1 cellular context compared by ENCODE assay signal in the genomic region with DNA sequence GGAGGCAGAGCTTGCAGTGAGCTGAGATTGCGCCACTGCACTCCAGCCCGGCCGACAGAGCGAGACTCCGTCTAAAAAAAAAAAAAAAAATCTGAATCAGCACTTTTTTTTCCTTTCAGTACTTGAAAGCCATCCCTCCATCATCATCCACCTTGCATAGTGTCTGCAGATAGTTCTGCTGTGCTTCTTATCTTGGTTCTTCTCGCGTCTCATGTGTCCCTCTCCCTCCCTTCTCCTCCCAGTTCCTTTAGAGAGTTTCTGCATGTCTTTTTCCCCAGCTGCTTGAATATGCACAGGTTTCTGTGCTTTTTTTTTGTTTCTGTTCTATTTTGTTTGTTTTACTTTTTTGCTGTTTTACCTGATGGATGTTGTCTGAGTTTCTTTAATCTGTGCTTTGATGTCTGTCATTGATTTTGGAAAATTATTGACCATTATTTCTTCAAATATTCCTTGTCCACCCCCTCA.
A peak's percentile ranks its signal among the peaks of the same experiment; 100 is the strongest.
TF ChIP-seq lines count a peak whose summit lies in the region.

No MANE protein-coding gene starts in this region.

TF ChIP-seq in K562, 482 proteins besides CTCF, POLR2A, EP300 and RAD21 (continued from another document):
- TF ChIP-seq BCLAF1 (IDR thresholded peaks at IDR 0.05; ENCODE audit: borderline replicate concordance in 1 of 2, control insufficient read depth in 1 of 2, low read depth in 2 of 2, low read length in 1 of 2): 0 out of 4 replicates have a peak, but pooled peaks of 1 of the 2 experiments have one; percentile 39
- TF ChIP-seq CBX1 (IDR thresholded peaks at IDR 0.05; ENCODE audit: low read depth): peak; percentile 72; the same call in 1 of the 2 replicates
- no peak for TF ChIP-seq GTF2A2 (tag; IDR thresholded peaks at IDR 0.05)
- no peak for TF ChIP-seq TAF1 (IDR thresholded peaks at IDR 0.05; ENCODE audit: control insufficient read depth, extremely low read depth, insufficient read depth, low read length, severe bottlenecking)
- no peak for TF ChIP-seq CREB1 (IDR thresholded peaks at IDR 0.05)
- no peak for TF ChIP-seq CREB1 (CRISPR knock-in tag; IDR thresholded peaks at IDR 0.05)
- TF ChIP-seq LARP7 (IDR thresholded peaks at IDR 0.05): 0 out of 2 replicates have a peak, but pooled peaks have one; percentile 37
- peak; percentile 96 for TF ChIP-seq ZNF280A (IDR thresholded peaks at IDR 0.05; ENCODE audit: low read depth, partially characterized antibody)
- peak; percentile 96 for TF ChIP-seq C11orf30 (IDR thresholded peaks at IDR 0.05; ENCODE audit: low read depth)
- TF ChIP-seq ELF2 (CRISPR knock-in tag; IDR thresholded peaks at IDR 0.05): no peak
- no peak for TF ChIP-seq ZNF780A (CRISPR knock-in tag; IDR thresholded peaks at IDR 0.05)
- TF ChIP-seq, protein P1, sequence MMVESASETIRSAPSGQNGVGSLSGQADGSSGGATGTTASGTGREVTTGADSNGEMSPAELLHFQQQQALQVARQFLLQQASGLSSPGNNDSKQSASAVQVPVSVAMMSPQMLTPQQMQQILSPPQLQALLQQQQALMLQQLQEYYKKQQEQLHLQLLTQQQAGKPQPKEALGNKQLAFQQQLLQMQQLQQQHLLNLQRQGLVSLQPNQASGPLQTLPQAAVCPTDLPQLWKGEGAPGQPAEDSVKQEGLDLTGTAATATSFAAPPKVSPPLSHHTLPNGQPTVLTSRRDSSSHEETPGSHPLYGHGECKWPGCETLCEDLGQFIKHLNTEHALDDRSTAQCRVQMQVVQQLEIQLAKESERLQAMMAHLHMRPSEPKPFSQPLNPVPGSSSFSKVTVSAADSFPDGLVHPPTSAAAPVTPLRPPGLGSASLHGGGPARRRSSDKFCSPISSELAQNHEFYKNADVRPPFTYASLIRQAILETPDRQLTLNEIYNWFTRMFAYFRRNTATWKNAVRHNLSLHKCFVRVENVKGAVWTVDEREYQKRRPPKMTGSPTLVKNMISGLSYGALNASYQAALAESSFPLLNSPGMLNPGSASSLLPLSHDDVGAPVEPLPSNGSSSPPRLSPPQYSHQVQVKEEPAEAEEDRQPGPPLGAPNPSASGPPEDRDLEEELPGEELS (CRISPR knock-in tag; IDR thresholded peaks at IDR 0.05; ENCODE audit: borderline replicate concordance): no peak
- TF ChIP-seq L3MBTL2 (IDR thresholded peaks at IDR 0.05): no peak
- peak; percentile 82 to 95 for TF ChIP-seq TRIM24 (IDR thresholded peaks at IDR 0.05)
- no peak for TF ChIP-seq ZNF445 (CRISPR knock-in tag; IDR thresholded peaks at IDR 0.05; ENCODE audit: low read depth)
- no peak for TF ChIP-seq THRB (CRISPR knock-in tag; conservative IDR thresholded peaks at IDR 0.05)
- TF ChIP-seq DNMT1 (IDR thresholded peaks at IDR 0.05): peak; percentile 76; the same call in 1 of the 2 replicates
- peak in 1 of 2 experiments; percentile 38; a peak in 1 of 4 replicates for TF ChIP-seq KDM1A (IDR thresholded peaks at IDR 0.05)
- peak; percentile 84 for TF ChIP-seq EHMT2 (IDR thresholded peaks at IDR 0.05)
- TF ChIP-seq NFE2 (IDR thresholded peaks at IDR 0.05; ENCODE audit: low read depth): 0 out of 2 replicates have a peak, but pooled peaks have one; percentile 8
